8 cellular contexts compared by ENCODE assay signal in the genomic region with DNA sequence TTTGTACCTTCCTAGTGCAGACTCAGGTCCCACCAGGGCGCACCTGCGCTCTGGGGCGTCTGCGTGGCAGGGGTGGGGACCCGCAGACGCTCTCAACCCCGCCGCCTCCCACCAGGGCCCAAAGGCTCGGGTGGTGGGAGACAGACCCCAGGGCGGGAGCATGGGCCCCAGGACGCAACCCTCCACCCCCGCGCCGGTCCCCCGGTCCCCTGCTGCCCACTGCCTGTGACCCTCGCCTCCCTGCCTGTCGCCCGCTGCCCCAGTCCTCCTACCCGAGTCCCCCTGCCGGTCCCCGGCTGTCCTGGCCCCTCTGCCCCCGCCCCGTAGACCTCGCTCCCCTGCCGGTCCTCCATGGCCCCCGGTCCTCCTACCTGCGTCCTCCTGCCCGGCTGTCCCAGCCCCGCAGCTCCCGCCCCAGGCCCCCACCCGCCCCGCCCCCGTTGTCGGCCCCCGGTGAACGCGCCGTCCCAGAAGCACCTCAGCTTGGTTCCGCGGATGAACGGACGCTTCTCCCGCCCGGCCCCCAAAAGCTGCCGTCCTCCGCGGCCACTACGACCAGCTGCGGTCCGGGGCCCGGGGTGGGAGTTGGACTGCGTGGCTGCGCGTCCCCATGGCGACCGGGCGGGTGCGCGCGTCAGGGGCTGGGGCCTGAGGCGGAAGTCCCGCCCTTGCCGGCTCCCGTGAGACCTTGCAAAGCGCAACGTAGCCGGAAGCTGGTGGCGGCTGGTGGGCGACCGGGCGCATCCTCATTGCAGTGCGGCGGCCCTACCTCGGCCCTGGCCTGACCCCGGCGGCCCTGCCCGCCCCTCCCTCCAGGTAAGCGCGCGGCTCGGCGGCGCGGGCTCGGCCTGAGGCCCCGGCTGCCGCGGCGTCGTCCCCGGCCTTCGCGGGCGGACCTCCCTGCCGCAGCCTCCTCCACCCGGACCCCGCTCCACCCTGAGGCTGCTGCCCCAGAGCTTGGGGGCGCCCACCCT. TPM values are rescaled to one million over a fixed set of nuclear protein-coding genes. Genes with fewer than 3 reads are reported as not detected.
DNase-seq lines count a peak whose midpoint lies in the region; ATAC-seq and TF ChIP-seq lines count a peak whose summit lies in the region.

A gene (plus strand): TSS at position 709 of the 974 bp plus-strand sequence. CDS start 2,768 bp downstream, outside the sequence.

- POLR2A ChIA-PET in PC-9 (lab: Charles Lee; ENCODE audit: unreplicated experiment): interaction anchor here (0.5 to 0.8 kb wide), 3 partner anchors 35 to 791 kb away, joined by 4 to 19 read pairs (median 16); a partner anchor contains a TSS

- H3K4me3 Mint-ChIP-seq in activated T-cell treated with anti-CD3 and anti-CD28 coated beads, Interleukin-2, amount 50 U/mL, for 4 hours: peak within 1 kb of the TSS; percentile 89

- DNase-seq in DMS 273 (lab: John Stamatoyannopoulos, UW; ENCODE audit: unreplicated experiment): peak; percentile 94
- DNase-seq in Jurkat, Clone E6-1 (ENCODE audit: low read depth, low spot score): peak; percentile 71
- DNase-seq in PC-9: peak; percentile 86 to 90
- peak; percentile 83 for DNase-seq in activated T-cell treated with anti-CD3 and anti-CD28 coated beads, Interleukin-2, amount 50 U/mL, for 4 hours
- peak; percentile 94 for DNase-seq in esophagus muscularis mucosa (ENCODE audit: extremely low spot score)
- DNase-seq in myocyte (ENCODE audit: low read depth): peak; percentile 91
- DNase-seq in stimulated activated CD8-positive, alpha-beta memory T cell treated with anti-CD3 and anti-CD28 coated beads, Interleukin-7, amount 100 ng/mL, for 4 hours (ENCODE audit: low read depth in 2 of 2): peak; percentile 77 to 91

- no TSS peak for BruUV-seq in PC-9 (replicated peaks; lab: Mats Ljungman, UMichigan)

- H3K9me3 ChIP-seq in PC-9 (ENCODE audit: insufficient read depth, low read depth) (no peaks in the 10 kb centered on the region), esophagus muscularis mucosa (no peaks in the 10 kb centered on the region)

- H3K27me3 ChIP-seq in PC-9 (ENCODE audit: insufficient read depth, low read depth) (no peaks in the 10 kb centered on the region), esophagus muscularis mucosa (peaks cover 0 to 6% (median 0%) of the 10 kb centered on the region in 4 donors)

- H3K4me3 ChIP-seq in Jurkat, Clone E6-1 (ENCODE audit: low read length): peak within 1 kb of the TSS; percentile 89
- H3K4me3 ChIP-seq in PC-9 (peak within 1 kb of the TSS; percentile 91), esophagus muscularis mucosa (peak within 1 kb of the TSS; percentile 79 to 100 (median 90))

- no peaks in the 10 kb centered on the region; the same call in 1 of the 2 replicates for H3F3A ChIP-seq in PC-9 (ENCODE audit: insufficient read depth, low read depth)

- intact Hi-C loops in PC-9 (cut with micrococcal nuclease; ENCODE audit: unreplicated experiment): no loop called here
- intact Hi-C loops in esophagus muscularis mucosa (cut with DNase I): loop anchor here (2.0 kb wide), 1 partner anchor 58 kb away; no protein-coding TSS in a partner anchor

- no peaks in the 10 kb centered on the region for H3K36me3 Mint-ChIP-seq in activated T-cell treated with anti-CD3 and anti-CD28 coated beads, Interleukin-2, amount 50 U/mL, for 4 hours (ENCODE audit: insufficient read depth)

- H2AFZ ChIP-seq in PC-9: peak within 1 kb of the TSS; percentile 73

- H3K4me1 ChIP-seq in PC-9 (replicated peaks; ENCODE audit: insufficient read depth) (peaks cover 18% of the 10 kb centered on the region), esophagus muscularis mucosa (peaks cover 21 to 42% (median 31%) of the 10 kb centered on the region in 4 donors)

- peaks cover 15% of the 10 kb centered on the region; the same call in 1 of the 2 replicates for H3K36me3 ChIP-seq in PC-9 (ENCODE audit: low read depth)
- peaks cover 15 to 22% (median 19%) of the 10 kb centered on the region in 4 donors for H3K36me3 ChIP-seq in esophagus muscularis mucosa

- H4K20me1 ChIP-seq in PC-9 (ENCODE audit: insufficient read depth): peaks cover 41% of the 10 kb centered on the region

- H3K27ac ChIP-seq in PC-9 (peak within 1 kb of the TSS; percentile 10; the same call in 1 of the 2 replicates), esophagus muscularis mucosa (replicated peaks in 1 of 4) (peak within 1 kb of the TSS; percentile 69 to 84 (median 77))

- H3K4me1 Mint-ChIP-seq in activated T-cell treated with anti-CD3 and anti-CD28 coated beads, Interleukin-2, amount 50 U/mL, for 4 hours (ENCODE audit: low read depth): peaks cover 26% of the 10 kb centered on the region

- no peaks in the 10 kb centered on the region for H3K9me2 ChIP-seq in PC-9 (ENCODE audit: insufficient read depth)

- no peak for TF ChIP-seq POLR2A in esophagus muscularis mucosa (IDR thresholded peaks at IDR 0.05; ENCODE audit: low read depth)

- no peak for TF ChIP-seq EP300 in esophagus muscularis mucosa (IDR thresholded peaks at IDR 0.05)

- TF ChIP-seq CTCF in PC-9 (conservative IDR thresholded peaks at IDR 0.05) (no peak), esophagus muscularis mucosa (IDR thresholded peaks at IDR 0.05) (peak in 1 of 3 experiments; percentile 13)

- CTCF ChIA-PET in PC-9 (lab: Charles Lee): interaction anchor here (0.6 to 1.9 kb wide), 2 partner anchors 49 to 75 kb away, joined by 4 to 13 read pairs; no protein-coding TSS in a partner anchor

- ATAC-seq in GM21529 (IDR thresholded peaks at IDR 0.05; ENCODE audit: unreplicated experiment): peak; percentile 92
- ATAC-seq in activated T-cell treated with anti-CD3 and anti-CD28 coated beads, Interleukin-2, amount 50 U/mL, for 4 hours: peak; percentile 98 to 99

- peaks cover 49% of the 10 kb centered on the region for H3K79me2 ChIP-seq in PC-9 (ENCODE audit: low read depth)

- WGBS in esophagus muscularis mucosa: 7% methylated on average over 14 of the region's 98 CpGs

- no peaks in the 10 kb centered on the region for H3K9me3 Mint-ChIP-seq in activated T-cell treated with anti-CD3 and anti-CD28 coated beads, Interleukin-2, amount 50 U/mL, for 4 hours

- peaks cover 2% of the 10 kb centered on the region for H3K27me3 Mint-ChIP-seq in activated T-cell treated with anti-CD3 and anti-CD28 coated beads, Interleukin-2, amount 50 U/mL, for 4 hours (ENCODE audit: low read depth)

- H3K4me2 ChIP-seq in PC-9: peak within 1 kb of the TSS; percentile 99

RNA-seq across cellular contexts. Expression of the gene that starts here (rescaled TPM):
- polyA plus RNA-seq in Jurkat, Clone E6-1 (2012; ENCODE audit: insufficient read depth, insufficient read length): 127 TPM
- total RNA-seq in PC-9 (2021) (89.0 and 101 TPM in 2 replicates), esophagus muscularis mucosa (10 to 100 TPM; 35.8 to 50.9 (median 39.5) TPM), myocyte (83.8 and 96.3 TPM in 2 replicates)
- 100 to 1,000 TPM; 110 to 112 (median 110) TPM for total RNA-seq in activated T-cell treated with anti-CD3 and anti-CD28 coated beads, Interleukin-2, amount 50 U/mL, for 4 hours
- 134 TPM for polyA plus RNA-seq in myocyte (2012)

Comparison
In these comparisons a context has a peak if more than half of its experiments do, and no peak if none do; other contexts are left out.
1. Peak in every context shown above with its lines: DNase-seq, ATAC-seq, H3K4me3 ChIP-seq and H3K27ac ChIP-seq.